Comparison of ENCODE assay signal across 12 cellular contexts in the genomic region with DNA sequence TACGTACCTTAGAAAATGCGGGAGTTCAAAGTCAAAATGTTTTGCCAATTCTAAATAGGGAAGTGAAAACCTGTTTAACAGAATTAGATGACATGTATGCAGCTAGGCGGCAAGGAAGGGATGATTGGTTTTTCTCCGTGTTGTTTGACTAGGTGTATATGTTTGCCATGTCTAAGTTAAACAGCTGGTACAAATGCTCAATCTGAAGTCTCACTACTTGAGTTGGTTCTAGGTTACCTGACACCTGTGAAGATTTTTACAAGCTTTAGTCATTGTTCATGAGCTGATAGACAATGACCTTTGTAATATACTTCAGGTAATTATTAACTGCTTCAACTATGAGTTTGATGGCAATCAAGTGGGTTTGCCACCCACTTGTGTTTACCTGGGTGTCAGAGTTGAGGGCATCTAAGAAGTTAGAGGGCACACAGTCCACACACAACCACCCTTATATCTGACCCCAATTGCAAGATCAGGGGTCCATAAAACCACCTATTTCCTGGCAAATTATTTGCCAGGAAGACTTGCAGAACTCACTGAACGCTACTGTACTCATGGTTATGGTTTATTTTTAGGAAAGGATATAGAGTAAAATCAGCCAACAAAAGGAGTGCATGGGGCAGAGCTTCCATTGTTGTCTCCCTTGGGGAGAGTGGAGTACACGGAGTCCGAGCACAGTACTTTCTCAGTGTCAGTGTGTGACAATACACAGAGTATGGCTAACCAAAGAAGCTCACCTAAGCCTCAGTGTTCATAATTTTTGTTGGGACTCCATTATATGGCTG.
A peak's percentile ranks its signal among the peaks of the same experiment; 100 is the strongest.
DNase-seq lines count a peak whose midpoint lies in the region; ATAC-seq, FAIRE-seq and TF ChIP-seq lines count a peak whose summit lies in the region.
"Had no signal": no experiment of that assay in that cellular context is flagged by ENCODE, and none has a peak within 500 bp of the region (broad histone marks: within the 10 kb centered on the region; RNA-seq: fewer than 3 reads in every experiment).

No MANE protein-coding gene starts in this region.

- H3K27ac ChIP-seq in testis = no peak overlapping the region

- H3K4me1 ChIP-seq in testis = no peaks in the 10 kb centered on the region

- ATAC-seq in GM18868 (IDR thresholded peaks at IDR 0.05; ENCODE audit: unreplicated experiment) (peak; percentile 91), HG03025 (IDR thresholded peaks at IDR 0.05; ENCODE audit: low FRiP score, unreplicated experiment) (peak; percentile 64)
- ATAC-seq: natural killer cell had no signal

- no peaks in the 10 kb centered on the region for H3K36me3 ChIP-seq in testis (ENCODE audit: low read depth, missing control alignments)

- TF ChIP-seq CTCF in testis (IDR thresholded peaks at IDR 0.05) = no peak

- intact Hi-C loops in testis (cut with DNase I; ENCODE audit: low total_unique reads) = no loop called here

- DNase-seq in RCC 7860 (ENCODE audit: low spot score) = no peak
- peak; percentile 58 for DNase-seq in renal cortical epithelial cell (ENCODE audit: low read depth)
- DNase-seq in COR-L47 (lab: John Stamatoyannopoulos, UW) = no peak
- no peak for DNase-seq in activated CD4-positive, CD25-positive, alpha-beta regulatory T cell (lab: John Stamatoyannopoulos, UW)
- no peak for DNase-seq in testis
- no peak for DNase-seq in activated CD4-positive, alpha-beta T cell treated with anti-CD3 and anti-CD28 coated beads, Interleukin-2, amount 50 U/mL, for 48 hours
- DNase-seq: activated CD4-positive, alpha-beta T cell treated with anti-CD3 and anti-CD28 coated beads for 1 hour; head of caudate nucleus; natural killer cell; RPMI8226 had no signal

- no peaks in the 10 kb centered on the region for H3K9me3 ChIP-seq in testis

- no peak for TF ChIP-seq POLR2A in testis (IDR thresholded peaks at IDR 0.05)

- no peak overlapping the region for H3K4me3 ChIP-seq in testis

- no peaks in the 10 kb centered on the region for H3K27me3 ChIP-seq in testis

- FAIRE-seq in RCC 7860 (lab: Jason Lieb, UNC) = peak; percentile 52

- 82 to 89% methylated on average over 7 of the region's 7 CpGs for WGBS in testis, 2 donors
